Comparison of ENCODE assay signal across 1 cellular context in genomic region chr11:94401773-94402265, GRCh38.
TF ChIP-seq lines count a peak whose summit lies in the region.

No MANE protein-coding gene starts in this region.

TF ChIP-seq in WTC11, 78 proteins besides CTCF, POLR2A, EP300 and RAD21 (continued from another document):
- TF ChIP-seq ZNF281 (CRISPR knock-in tag; IDR thresholded peaks at IDR 0.05) (no peak), RORB (CRISPR knock-in tag; IDR thresholded peaks at IDR 0.05) (no peak), USF2 (CRISPR knock-in tag; IDR thresholded peaks at IDR 0.05) (no peak), GRHL2 (CRISPR knock-in tag; IDR thresholded peaks at IDR 0.05; ENCODE audit: insufficient replicate concordance, severe bottlenecking) (no peak), TEAD1 (CRISPR knock-in tag; IDR thresholded peaks at IDR 0.05) (no peak), ARID4B (CRISPR knock-in tag; IDR thresholded peaks at IDR 0.05; ENCODE audit: borderline replicate concordance) (no peak), ZSCAN18 (CRISPR knock-in tag; IDR thresholded peaks at IDR 0.05) (no peak), PRRX2 (CRISPR knock-in tag; IDR thresholded peaks at IDR 0.05) (no peak), TCF7 (CRISPR knock-in tag; IDR thresholded peaks at IDR 0.05; ENCODE audit: low read depth) (no peak), FOXP1 (CRISPR knock-in tag; IDR thresholded peaks at IDR 0.05; ENCODE audit: borderline replicate concordance) (no peak), PREB (CRISPR knock-in tag; IDR thresholded peaks at IDR 0.05; ENCODE audit: borderline replicate concordance) (no peak), SMAD4 (CRISPR knock-in tag; IDR thresholded peaks at IDR 0.05) (no peak)
